Comparison of ENCODE assay signal across 18 cellular contexts in genomic region chr3:146536681-146537080, GRCh38. TPM values are rescaled to one million over a fixed set of nuclear protein-coding genes. Genes with fewer than 3 reads are reported as not detected.
A peak's percentile ranks its signal among the peaks of the same experiment; 100 is the strongest.
DNase-seq lines count a peak whose midpoint lies in the region; ATAC-seq and TF ChIP-seq lines count a peak whose summit lies in the region.
"Had no signal": no experiment of that assay in that cellular context is flagged by ENCODE, and none has a peak within 500 bp of the region (broad histone marks: within the 10 kb centered on the region; RNA-seq: fewer than 3 reads in every experiment).

No MANE protein-coding gene starts in this region.

- H3K4me3 Mint-ChIP-seq in CD14-positive monocyte (no peak overlapping the region), nephron (no peak overlapping the region)
- H3K4me3 Mint-ChIP-seq: activated B cell treated with CpG ODN at 0.5 μM for 24 hours; activated naive CD8-positive, alpha-beta T cell treated with anti-CD3 and anti-CD28 coated beads, Interleukin-2, amount 50 U/mL, for 24 hours had no signal

- H3K36me3 Mint-ChIP-seq in CD14-positive monocyte, result peaks cover 50 to 63% of the 10 kb centered on the region in 2 donors
- H3K36me3 Mint-ChIP-seq in nephron (ENCODE audit: low read depth), result peaks cover 19% of the 10 kb centered on the region

- H3K9me3 ChIP-seq in adipocyte (ENCODE audit: control insufficient read depth, low read length), result no peaks in the 10 kb centered on the region
- H3K9me3 ChIP-seq: pancreas, SJSA1 had no signal

- H3K4me1 Mint-ChIP-seq in CD14-positive monocyte (peaks cover 51% of the 10 kb centered on the region), nephron (peaks cover 22% of the 10 kb centered on the region)

- peaks cover 45% of the 10 kb centered on the region for H3K4me1 ChIP-seq in adipocyte (ENCODE audit: control insufficient read depth, insufficient read depth, low read length)
- H3K4me1 ChIP-seq: SJSA1 had no signal

- H3K27me3 ChIP-seq in adipocyte (replicated peaks; ENCODE audit: control insufficient read depth, insufficient read depth, low read length), result no peaks in the 10 kb centered on the region
- H3K27me3 ChIP-seq: pancreas, SJSA1 had no signal

- H3K36me3 ChIP-seq in adipocyte (ENCODE audit: control insufficient read depth, insufficient read depth, low read length, severe bottlenecking), result peaks cover 18% of the 10 kb centered on the region

- H3K27me3 Mint-ChIP-seq in CD14-positive monocyte (ENCODE audit: low read depth in 3 of 3) (peaks cover 0 to 2% (median 0%) of the 10 kb centered on the region in 3 donors), nephron (ENCODE audit: low read depth) (no peaks in the 10 kb centered on the region)
- H3K27me3 Mint-ChIP-seq: activated B cell treated with CpG ODN at 0.5 μM for 24 hours; activated naive CD8-positive, alpha-beta T cell treated with anti-CD3 and anti-CD28 coated beads, Interleukin-2, amount 50 U/mL, for 24 hours had no signal

- H3K27ac Mint-ChIP-seq in CD14-positive monocyte, result peak overlapping the region in 5 of 7 donors; percentile 10 to 60 (median 36)
- peak overlapping the region in 2 of 3 experiments; percentile 25 to 53 for H3K27ac Mint-ChIP-seq in nephron
- H3K27ac Mint-ChIP-seq: activated B cell treated with CpG ODN at 0.5 μM for 24 hours; activated naive CD8-positive, alpha-beta T cell treated with anti-CD3 and anti-CD28 coated beads, Interleukin-2, amount 50 U/mL, for 24 hours had no signal

- no peak for TF ChIP-seq CTCF in CD14-positive monocyte (IDR thresholded peaks at IDR 0.05)
- TF ChIP-seq CTCF in fibroblast of the aortic adventitia (IDR thresholded peaks at IDR 0.05; ENCODE audit: insufficient read depth, low read length), result no peak
- no peak for TF ChIP-seq CTCF in nephron (IDR thresholded peaks at IDR 0.05; ENCODE audit: unreplicated experiment in 3 of 3)

- no peaks in the 10 kb centered on the region for H3K9me3 Mint-ChIP-seq in CD14-positive monocyte
- H3K9me3 Mint-ChIP-seq in nephron, result no peaks in the 10 kb centered on the region
- H3K9me3 Mint-ChIP-seq: activated B cell treated with CpG ODN at 0.5 μM for 24 hours; activated naive CD8-positive, alpha-beta T cell treated with anti-CD3 and anti-CD28 coated beads, Interleukin-2, amount 50 U/mL, for 24 hours had no signal

- no peak for ATAC-seq in esophagus mucosa
- ATAC-seq: activated naive CD8-positive, alpha-beta T cell treated with anti-CD3 and anti-CD28 coated beads, Interleukin-2, amount 50 U/mL, for 24 hours had no signal

- DNase-seq in CD14-positive monocyte (ENCODE audit: low spot score), result no peak
- DNase-seq in adipocyte (ENCODE audit: low read depth), result peak; percentile 28
- DNase-seq in fibroblast of the aortic adventitia (ENCODE audit: low read depth), result peak; percentile 86
- no peak for DNase-seq in NCI-H2171 (lab: John Stamatoyannopoulos, UW)
- DNase-seq in activated CD8-positive, alpha-beta memory T cell treated with anti-CD3 and anti-CD28 coated beads, Interleukin-2, amount 50 U/mL, for 4 hours, result no peak
- DNase-seq in T-helper 2 cell, result no peak
- DNase-seq: activated B cell treated with CpG ODN at 0.5 μM for 24 hours; activated naive CD8-positive, alpha-beta T cell treated with anti-CD3 and anti-CD28 coated beads, Interleukin-2, amount 50 U/mL, for 24 hours; DMS53; mesenchymal stem cell; NCI-H1930; NK-92 treated with Interleukin-12 subunit alpha and Interleukin-12 subunit beta, amount 100 ng/mL, for 24 hours; pancreas; stimulated activated CD4-positive, alpha-beta T cell treated with anti-CD3 and anti-CD28 coated beads, Interleukin-1b, Interleukin-23, amount 100 ng/mL, for 48 hours had no signal

- H3K4me3 ChIP-seq in adipocyte (ENCODE audit: low read length), result peak overlapping the region; percentile 49
- no peak overlapping the region for H3K4me3 ChIP-seq in fibroblast of the aortic adventitia (ENCODE audit: low read depth, low read length)
- H3K4me3 ChIP-seq: pancreas, SJSA1 had no signal

- H3K9ac ChIP-seq in adipocyte (ENCODE audit: low read length), result peak overlapping the region; percentile 59
- H3K9ac ChIP-seq: KMS-11 had no signal

- intact Hi-C loops in CD14-positive monocyte (cut with micrococcal nuclease), result no loop called here

RNA-seq across cellular contexts. Expression of gene PLSCR1, which starts 7.7 kb away (rescaled TPM):
- polyA plus RNA-seq in CD14-positive monocyte, result 100 to 1,000 TPM; 127 to 221 TPM
- total RNA-seq in fibroblast of the aortic adventitia (ENCODE audit: low replicate concordance) (97.4 and 173 TPM in 2 replicates), esophagus mucosa (60.1 TPM)

Comparison
In these comparisons a context has a peak if more than half of its experiments do, and no peak if none do; other contexts are left out.
1. DNase-seq: peak in adipocyte (single experiment) and fibroblast of the aortic adventitia (single experiment); none in CD14-positive monocyte (single experiment), NCI-H2171 (single experiment), activated CD8-positive, alpha-beta memory T cell treated with anti-CD3 and anti-CD28 coated beads, Interleukin-2, amount 50 U/mL, for 4 hours (single experiment) and T-helper 2 cell (0 of 5).